In the genomic region with DNA sequence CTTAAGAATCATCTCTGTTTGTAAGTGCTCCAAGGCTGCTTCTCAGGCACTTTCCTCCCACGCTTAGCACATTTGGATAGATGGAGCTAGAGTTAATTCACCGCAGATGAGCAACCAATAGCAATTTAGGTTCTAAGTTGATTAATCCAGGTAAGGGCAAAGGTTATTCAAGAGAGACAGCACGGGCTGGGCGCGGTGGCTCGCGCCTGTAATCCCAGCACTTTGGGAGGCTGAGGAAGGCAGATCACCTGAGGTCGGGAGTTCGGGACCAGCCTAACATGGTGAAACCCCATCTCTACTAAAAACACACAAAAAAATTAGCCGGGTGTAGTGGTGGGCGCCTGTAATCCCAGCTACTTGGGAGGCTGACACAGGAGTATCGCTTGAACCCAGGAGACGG, we compare ENCODE assay signal across 10 cellular contexts. TPM values are rescaled to one million over a fixed set of nuclear protein-coding genes. Genes with fewer than 3 reads are reported as not detected.
"Had no signal": no experiment of that assay in that cellular context is flagged by ENCODE, and none has a peak within 500 bp of the region (broad histone marks: within the 10 kb centered on the region; RNA-seq: fewer than 3 reads in every experiment).

No MANE protein-coding gene starts in this region.

RNA-seq across cellular contexts. Expression of a gene that starts 54.5 kb away (rescaled TPM):
- total RNA-seq: activated naive CD4-positive, alpha-beta T cell treated with anti-CD3 and anti-CD28 coated beads for 36 hours; activated naive CD4-positive, alpha-beta T cell treated with anti-CD3 and anti-CD28 coated beads, Interleukin-2, amount 50 U/mL, for 72 hours; activated naive CD8-positive, alpha-beta T cell treated with anti-CD3 and anti-CD28 coated beads for 36 hours; activated naive CD8-positive, alpha-beta T cell treated with anti-CD3 and anti-CD28 coated beads, Interleukin-2, amount 10 ng/mL, durations not matched to agents 7 days and 5 days; activated T-cell treated with anti-CD3 and anti-CD28 coated beads, Interleukin-2, amount 50 U/mL, for 4 hours; activated T-cell treated with anti-CD3 and anti-CD28 coated beads, Interleukin-2, amount 50 U/mL, for 72 hours; activated T-helper 1 cell treated with anti-CD3 and anti-CD28 coated beads, Interleukin-12 subunit alpha, Interleukin-12 subunit beta, Interleukin-2, Interleukin-4 antibody, amounts not matched to agents 30 ng/mL and 10 ng/mL and 1 ng/mL, durations not matched to agents 14 hours and 24 hours and 36 hours; activated T-helper 17 cell treated with anti-CD3 and anti-CD28 coated beads, Interleukin-2, amount 50 U/mL, for 72 hours; activated T-helper 2 cell treated with anti-CD3 and anti-CD28 coated beads, Interferon-gamma antibody, Interleukin-2, Interleukin-4, amounts not matched to agents 10 μg/mL and 5 μg/mL and 100 μg/mL, durations not matched to agents 14 hours and 24 hours and 36 hours; body of pancreas had no signal
